Comparison of ENCODE assay signal across 14 cellular contexts in genomic region chr2:201448701-201449100, GRCh38. TPM values are rescaled to one million over a fixed set of nuclear protein-coding genes. Genes with fewer than 3 reads are reported as not detected.
DNase-seq lines count a peak whose midpoint lies in the region; ATAC-seq and TF ChIP-seq lines count a peak whose summit lies in the region.
"Had no signal": no experiment of that assay in that cellular context is flagged by ENCODE, and none has a peak within 500 bp of the region (broad histone marks: within the 10 kb centered on the region; RNA-seq: fewer than 3 reads in every experiment).

No MANE protein-coding gene starts in this region.

- peak overlapping the region; percentile 9 to 13 for H3K4me3 ChIP-seq in ascending aorta
- no peak overlapping the region for H3K4me3 ChIP-seq in trophoblast cell (ENCODE audit: low read depth, low read length)
- H3K4me3 ChIP-seq: stomach had no signal

- no peaks in the 10 kb centered on the region for H3K9me3 ChIP-seq in ascending aorta
- H3K9me3 ChIP-seq in trophoblast cell (ENCODE audit: insufficient read depth, low read depth, low read length): no peaks in the 10 kb centered on the region
- H3K9me3 ChIP-seq: stomach had no signal

- no peak overlapping the region for H4K12ac ChIP-seq in trophoblast cell (ENCODE audit: low read depth, low read length)

- H3K27ac ChIP-seq in ascending aorta (peak overlapping the region in 1 of 2 donors; percentile 15), trophoblast cell (ENCODE audit: low read depth, low read length) (no peak overlapping the region)
- H3K27ac ChIP-seq: stomach had no signal

- intact Hi-C loops in ascending aorta (cut with DNase I): no loop called here

- WGBS in trophoblast cell (ENCODE audit: extremely low coverage, insufficient coverage, insufficient read length): no CpG with 5 or more reads among the region's 4 CpGs

- H2AK5ac ChIP-seq in trophoblast cell (ENCODE audit: low read length): no peak overlapping the region

- H2BK12ac ChIP-seq in trophoblast cell (ENCODE audit: low read length): no peak overlapping the region

- no peak overlapping the region for H3K9ac ChIP-seq in trophoblast cell (ENCODE audit: low read length)

- no peak overlapping the region for H2BK5ac ChIP-seq in trophoblast cell (ENCODE audit: low read depth, low read length, poor library complexity)

- peaks cover 28% of the 10 kb centered on the region for H3K36me3 Mint-ChIP-seq in T-helper 2 cell treated with Interferon-gamma antibody and Interleukin-4, amounts not matched to agents 5 μg/mL and 100 μg/mL, for 36 hours (ENCODE audit: low read depth)

- H3K79me1 ChIP-seq in trophoblast cell (ENCODE audit: low read length): peaks cover 11% of the 10 kb centered on the region

- no peak overlapping the region for H2BK120ac ChIP-seq in trophoblast cell (ENCODE audit: insufficient read depth, low read length, poor library complexity)

- H3K36me3 ChIP-seq in ascending aorta: peaks cover 3 to 8% of the 10 kb centered on the region in 2 donors
- H3K36me3 ChIP-seq in trophoblast cell (ENCODE audit: control insufficient read depth in 1 of 2, insufficient read depth in 2 of 2, low read length in 2 of 2): peaks cover 0 to 3% of the 10 kb centered on the region in 2 experiments
- H3K36me3 ChIP-seq: stomach had no signal

- H4K91ac ChIP-seq in trophoblast cell (ENCODE audit: low read depth, low read length): no peak overlapping the region

- peaks cover 58% of the 10 kb centered on the region for H3K4me1 Mint-ChIP-seq in T-helper 2 cell treated with Interferon-gamma antibody and Interleukin-4, amounts not matched to agents 5 μg/mL and 100 μg/mL, for 36 hours (ENCODE audit: low read depth)

- no peak overlapping the region for H4K8ac ChIP-seq in trophoblast cell (ENCODE audit: low read depth, low read length)

- H2AFZ ChIP-seq in trophoblast cell (ENCODE audit: insufficient read depth, low read length, poor library complexity): no peak overlapping the region

- no peak overlapping the region for H3K23ac ChIP-seq in trophoblast cell (ENCODE audit: low read length)

- H3K18ac ChIP-seq in trophoblast cell (ENCODE audit: low read length): no peak overlapping the region

- H3K27me3 Mint-ChIP-seq in T-helper 2 cell treated with Interferon-gamma antibody and Interleukin-4, amounts not matched to agents 5 μg/mL and 100 μg/mL, for 36 hours (ENCODE audit: low read depth): peaks cover 9% of the 10 kb centered on the region

- H3K4me1 ChIP-seq in ascending aorta: peaks cover 10 to 34% of the 10 kb centered on the region in 2 donors
- H3K4me1 ChIP-seq in trophoblast cell (ENCODE audit: control insufficient read depth in 1 of 2, insufficient read depth in 2 of 2, low read length in 2 of 2): no peaks in the 10 kb centered on the region

- no peak overlapping the region for H3K4ac ChIP-seq in trophoblast cell (ENCODE audit: low read depth, low read length)

- H3K9me3 Mint-ChIP-seq in T-helper 2 cell treated with Interferon-gamma antibody and Interleukin-4, amounts not matched to agents 5 μg/mL and 100 μg/mL, for 36 hours: no peaks in the 10 kb centered on the region

- no peak overlapping the region for H3K14ac ChIP-seq in trophoblast cell (ENCODE audit: low read length)

- H3K4me2 ChIP-seq in trophoblast cell (ENCODE audit: low read length): no peak overlapping the region

- H3K27ac Mint-ChIP-seq in T-helper 2 cell treated with Interferon-gamma antibody and Interleukin-4, amounts not matched to agents 5 μg/mL and 100 μg/mL, for 36 hours: peak overlapping the region; percentile 77

- H3K79me2 ChIP-seq in trophoblast cell (ENCODE audit: control insufficient read depth, insufficient read depth, low read length, poor library complexity): peaks cover 11% of the 10 kb centered on the region

- H3K4me3 Mint-ChIP-seq in T-helper 2 cell treated with Interferon-gamma antibody and Interleukin-4, amounts not matched to agents 5 μg/mL and 100 μg/mL, for 36 hours: peak overlapping the region; percentile 67

- H3K27me3 ChIP-seq in ascending aorta (no peaks in the 10 kb centered on the region), trophoblast cell (ENCODE audit: insufficient read depth, low read length) (no peaks in the 10 kb centered on the region)
- H3K27me3 ChIP-seq: stomach had no signal

- peak; percentile 15 for DNase-seq in activated CD4-positive, CD25-positive, alpha-beta regulatory T cell treated with anti-CD3 and anti-CD28 coated beads, Interleukin-2, amount 50 U/mL, for 16 hours (ENCODE audit: low read depth, low spot score)
- no peak for DNase-seq in activated CD4-positive, CD25-positive, alpha-beta regulatory T cell treated with anti-CD3 and anti-CD28 coated beads, Interleukin-2, amount 50 U/mL, for 72 hours
- no peak for DNase-seq in T-helper 2 cell treated with Interferon-gamma antibody and Interleukin-4, amounts not matched to agents 5 μg/mL and 100 μg/mL, for 36 hours (ENCODE audit: low spot score)
- DNase-seq in ascending aorta (ENCODE audit: low spot score in 2 of 2): no peak
- DNase-seq in trophoblast cell: peak; percentile 11 to 28
- DNase-seq: dermis blood vessel endothelial cell, hippocampal formation, mesendoderm, NCI-H2107, Right ventricle myocardium superior, stomach had no signal

- ATAC-seq in GM19351 (IDR thresholded peaks at IDR 0.05; ENCODE audit: unreplicated experiment): no peak
- no peak for ATAC-seq in GM18861 (IDR thresholded peaks at IDR 0.05; ENCODE audit: unreplicated experiment)
- no peak for ATAC-seq in HG03280 (IDR thresholded peaks at IDR 0.05; ENCODE audit: unreplicated experiment)

- TF ChIP-seq CTCF in ascending aorta (IDR thresholded peaks at IDR 0.05): no peak

RNA-seq across cellular contexts. Expression of gene TRAK2, which starts 2.6 kb away (rescaled TPM):
- total RNA-seq in ascending aorta: 40.3 TPM
- polyA plus RNA-seq in trophoblast cell (2013): 8.6 and 8.9 TPM in 2 replicates

RNA-seq across cellular contexts. Expression of gene STRADB, which starts 2.8 kb away (rescaled TPM):
- total RNA-seq in ascending aorta: 22.8 TPM
- 17.5 and 18.8 TPM in 2 replicates for polyA plus RNA-seq in trophoblast cell (2013)

Comparison
In these comparisons a context has a peak if more than half of its experiments do, and no peak if none do; other contexts are left out.
1. DNase-seq: peak in activated CD4-positive, CD25-positive, alpha-beta regulatory T cell treated with anti-CD3 and anti-CD28 coated beads, Interleukin-2, amount 50 U/mL, for 16 hours (single experiment) and trophoblast cell (2 of 2); none in activated CD4-positive, CD25-positive, alpha-beta regulatory T cell treated with anti-CD3 and anti-CD28 coated beads, Interleukin-2, amount 50 U/mL, for 72 hours (single experiment), T-helper 2 cell treated with Interferon-gamma antibody and Interleukin-4, amounts not matched to agents 5 μg/mL and 100 μg/mL, for 36 hours (single experiment) and ascending aorta (0 of 2).